8 cellular contexts compared by ENCODE assay signal in the genomic region with DNA sequence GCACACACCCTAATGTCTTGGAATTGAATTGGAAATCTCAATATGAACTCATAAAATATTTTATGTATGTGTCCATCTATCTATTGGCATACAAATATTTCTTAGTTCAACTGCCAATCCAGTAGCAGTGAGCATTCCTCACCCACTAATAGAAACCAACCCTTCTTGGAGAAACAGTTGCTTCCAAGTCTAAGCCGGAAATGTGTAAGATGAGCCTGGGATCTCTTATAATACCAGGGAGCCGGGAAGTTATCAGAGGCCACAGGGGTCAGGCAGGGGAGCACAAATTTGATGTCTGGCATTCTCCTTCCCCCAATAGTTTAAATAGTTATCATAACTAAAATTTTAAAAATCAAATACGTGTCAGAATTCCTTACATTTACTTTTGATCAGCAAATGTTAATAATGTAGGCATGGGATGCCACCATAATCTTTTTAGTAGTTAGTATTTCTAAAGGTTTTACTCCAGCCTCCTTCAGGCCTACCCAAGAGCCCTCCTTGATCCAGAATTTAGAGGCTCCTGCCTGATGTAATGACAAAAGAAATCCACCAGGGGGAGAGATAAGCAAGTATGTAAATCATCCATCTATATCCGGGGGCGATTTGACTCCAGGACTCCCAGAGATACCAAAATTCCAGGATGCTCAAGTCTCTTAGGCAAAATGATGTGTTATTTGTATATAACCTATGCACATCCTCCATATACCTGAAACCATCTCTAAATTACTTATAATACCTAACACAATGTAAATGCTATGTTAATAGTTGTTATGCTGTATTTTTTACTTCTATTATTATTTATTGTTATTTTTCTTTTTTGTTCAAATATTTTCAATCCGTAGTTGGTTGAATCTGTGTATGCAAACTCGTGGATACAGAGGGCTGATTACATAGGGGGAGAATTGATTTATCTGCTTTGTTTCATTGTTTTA.
DNase-seq lines count a peak whose midpoint lies in the region; ATAC-seq and TF ChIP-seq lines count a peak whose summit lies in the region.

No MANE protein-coding gene starts in this region.

- H3K9me3 Mint-ChIP-seq in activated naive CD4-positive, alpha-beta T cell treated with anti-CD3 and anti-CD28 coated beads for 36 hours = no peaks in the 10 kb centered on the region
- H3K9me3 Mint-ChIP-seq in immature natural killer cell = no peaks in the 10 kb centered on the region

- no peaks in the 10 kb centered on the region for H3K36me3 Mint-ChIP-seq in activated naive CD4-positive, alpha-beta T cell treated with anti-CD3 and anti-CD28 coated beads for 36 hours (ENCODE audit: low read depth)
- no peaks in the 10 kb centered on the region for H3K36me3 Mint-ChIP-seq in immature natural killer cell

- ATAC-seq in HG03159 (IDR thresholded peaks at IDR 0.05; ENCODE audit: unreplicated experiment) (peak; percentile 84), HG03521 (IDR thresholded peaks at IDR 0.05; ENCODE audit: unreplicated experiment) (no peak)

- no peaks in the 10 kb centered on the region for H3K4me1 ChIP-seq in ascending aorta
- H3K4me1 ChIP-seq in suprapubic skin = no peaks in the 10 kb centered on the region

- H3K4me3 Mint-ChIP-seq in activated naive CD4-positive, alpha-beta T cell treated with anti-CD3 and anti-CD28 coated beads for 36 hours = no peak overlapping the region
- no peak overlapping the region for H3K4me3 Mint-ChIP-seq in immature natural killer cell

- TF ChIP-seq CTCF in ascending aorta (IDR thresholded peaks at IDR 0.05) = peak; percentile 40 to 81 (median 72)
- peak; percentile 60 to 71 for TF ChIP-seq CTCF in suprapubic skin (IDR thresholded peaks at IDR 0.05)

- H3K27me3 Mint-ChIP-seq in activated naive CD4-positive, alpha-beta T cell treated with anti-CD3 and anti-CD28 coated beads for 36 hours (ENCODE audit: low read depth) = no peaks in the 10 kb centered on the region
- H3K27me3 Mint-ChIP-seq in immature natural killer cell (ENCODE audit: low read depth in 3 of 3) = peaks cover 1 to 10% (median 2%) of the 10 kb centered on the region in 3 donors

- no peaks in the 10 kb centered on the region for H3K27me3 ChIP-seq in ascending aorta
- peaks cover 2% of the 10 kb centered on the region for H3K27me3 ChIP-seq in suprapubic skin

- no peaks in the 10 kb centered on the region for H3K9me3 ChIP-seq in ascending aorta
- H3K9me3 ChIP-seq in suprapubic skin = no peaks in the 10 kb centered on the region

- H3K27ac ChIP-seq in ascending aorta (no peak overlapping the region), suprapubic skin (no peak overlapping the region)

- CTCF ChIA-PET in activated naive CD4-positive, alpha-beta T cell treated with anti-CD3 and anti-CD28 coated beads for 36 hours (lab: Charles Lee) = interaction anchor here (0.9 to 1.3 kb wide), 5 partner anchors 58 to 155 kb away, joined by 3 to 16 read pairs (median 3); no protein-coding TSS in a partner anchor

- WGBS in suprapubic skin = 41% methylated on average over 7 of the region's 7 CpGs

- TF ChIP-seq POLR2A in suprapubic skin (IDR thresholded peaks at IDR 0.05) = no peak

- H3K27ac Mint-ChIP-seq in activated naive CD4-positive, alpha-beta T cell treated with anti-CD3 and anti-CD28 coated beads for 36 hours = no peak overlapping the region
- no peak overlapping the region for H3K27ac Mint-ChIP-seq in immature natural killer cell

- H3K4me3 ChIP-seq in ascending aorta = no peak overlapping the region
- H3K4me3 ChIP-seq in suprapubic skin = no peak overlapping the region

- no peaks in the 10 kb centered on the region for H3K36me3 ChIP-seq in ascending aorta
- no peaks in the 10 kb centered on the region for H3K36me3 ChIP-seq in suprapubic skin

- intact Hi-C loops in activated naive CD4-positive, alpha-beta T cell treated with anti-CD3 and anti-CD28 coated beads for 36 hours (cut with micrococcal nuclease) = loop anchor here (1.0 to 2.0 kb wide), 5 partner anchors 34 to 172 kb away; no protein-coding TSS in a partner anchor
- intact Hi-C loops in ascending aorta (cut with DNase I) = loop anchor here (1.0 kb wide), 1 partner anchor 172 kb away; no protein-coding TSS in a partner anchor

- no peak for TF ChIP-seq EP300 in suprapubic skin (IDR thresholded peaks at IDR 0.05)

- peak; percentile 31 for DNase-seq in activated naive CD4-positive, alpha-beta T cell treated with anti-CD3 and anti-CD28 coated beads for 36 hours
- DNase-seq in activated naive CD4-positive, alpha-beta T cell treated with anti-CD3 and anti-CD28 coated beads, Interleukin-2, amount 50 U/mL, for 16 hours = no peak
- DNase-seq in NCI-H510A treated with DMSO at 0.1 percent for 48 hours (lab: John Stamatoyannopoulos, UW) = peak; percentile 61
- DNase-seq in ascending aorta (ENCODE audit: low spot score in 2 of 2) = no peak
- DNase-seq in immature natural killer cell = peak; percentile 5 to 38 (median 31)
- DNase-seq in suprapubic skin (ENCODE audit: low spot score in 2 of 2) = no peak

- no peaks in the 10 kb centered on the region for H3K4me1 Mint-ChIP-seq in activated naive CD4-positive, alpha-beta T cell treated with anti-CD3 and anti-CD28 coated beads for 36 hours (ENCODE audit: low read depth)
- no peaks in the 10 kb centered on the region for H3K4me1 Mint-ChIP-seq in immature natural killer cell

Comparison
In these comparisons a context has a peak if more than half of its experiments do, and no peak if none do; other contexts are left out.
1. DNase-seq: peak in activated naive CD4-positive, alpha-beta T cell treated with anti-CD3 and anti-CD28 coated beads for 36 hours (single experiment), NCI-H510A treated with DMSO at 0.1 percent for 48 hours (single experiment) and immature natural killer cell (3 of 3); none in activated naive CD4-positive, alpha-beta T cell treated with anti-CD3 and anti-CD28 coated beads, Interleukin-2, amount 50 U/mL, for 16 hours (single experiment), ascending aorta (0 of 2) and suprapubic skin (0 of 2).